ENCODE assay signal across 17 cellular contexts in the genomic region with DNA sequence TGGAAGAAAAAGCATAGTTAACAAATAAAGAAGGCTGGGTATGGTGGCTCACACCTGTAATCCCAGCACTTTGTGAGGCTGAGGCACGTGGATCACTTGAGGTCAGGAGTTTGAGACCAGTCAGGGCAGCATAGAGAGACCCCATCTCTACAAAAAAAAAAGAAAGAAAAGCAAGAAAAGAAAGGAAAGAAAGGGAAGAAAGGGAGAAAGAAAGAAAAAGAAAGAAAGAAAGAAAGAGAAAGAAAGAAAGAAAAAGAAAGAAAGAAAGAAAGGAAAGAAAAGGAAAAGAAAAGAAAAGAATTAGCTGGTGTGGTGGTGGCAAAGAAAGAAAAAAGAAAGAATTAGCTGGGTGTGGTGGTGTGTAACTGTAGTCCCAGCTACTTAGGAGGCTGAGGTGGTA. TPM values are rescaled to one million over a fixed set of nuclear protein-coding genes. Genes with fewer than 3 reads are reported as not detected.
DNase-seq lines count a peak whose midpoint lies in the region; ATAC-seq and TF ChIP-seq lines count a peak whose summit lies in the region.
"Had no signal": no experiment of that assay in that cellular context is flagged by ENCODE, and none has a peak within 500 bp of the region (broad histone marks: within the 10 kb centered on the region; RNA-seq: fewer than 3 reads in every experiment).

No MANE protein-coding gene starts in this region.

- H4K20me1 ChIP-seq in SK-N-SH (ENCODE audit: insufficient read depth) = 0 out of 2 replicates have a peak, but pooled peaks cover 5% of the 10 kb centered on the region

- no peak overlapping the region for H3K4me3 Mint-ChIP-seq in activated T-cell treated with anti-CD3 and anti-CD28 coated beads, Interleukin-2, amount 50 U/mL, for 24 hours
- H3K4me3 Mint-ChIP-seq in T-helper 17 cell = no peak overlapping the region
- no peak overlapping the region for H3K4me3 Mint-ChIP-seq in activated naive CD8-positive, alpha-beta T cell treated with anti-CD3 and anti-CD28 coated beads, Interleukin-2, amount 10 ng/mL, durations not matched to agents 7 days and 5 days
- peak overlapping the region; percentile 45 for H3K4me3 Mint-ChIP-seq in progenitor cell of endocrine pancreas (ENCODE audit: low read depth)

- H3K4me3 ChIP-seq in SK-N-SH (ENCODE audit: low read depth in 2 of 2, low read length in 1 of 2) = no peak overlapping the region
- H3K4me3 ChIP-seq: GM23248 had no signal

- POLR2A ChIA-PET in activated naive CD8-positive, alpha-beta T cell treated with anti-CD3 and anti-CD28 coated beads, Interleukin-2, amount 10 ng/mL, durations not matched to agents 7 days and 5 days (lab: Charles Lee) = interaction anchor here (1.3 kb wide), 1 partner anchor 12 kb away, joined by 3 read pairs; no protein-coding TSS in a partner anchor
- POLR2A ChIA-PET in SK-N-SH (lab: Yijun Ruan, JAX) = no interaction called here

- TF ChIP-seq CTCF in progenitor cell of endocrine pancreas (IDR thresholded peaks at IDR 0.05; ENCODE audit: unreplicated experiment) (no peak), SK-N-SH (IDR thresholded peaks at IDR 0.05) (no peak)

- H3K36me3 Mint-ChIP-seq in activated T-cell treated with anti-CD3 and anti-CD28 coated beads, Interleukin-2, amount 50 U/mL, for 24 hours (ENCODE audit: low read depth) = peaks cover 16% of the 10 kb centered on the region
- H3K36me3 Mint-ChIP-seq in T-helper 17 cell (ENCODE audit: low read depth) = no peaks in the 10 kb centered on the region
- peaks cover 5% of the 10 kb centered on the region for H3K36me3 Mint-ChIP-seq in activated naive CD8-positive, alpha-beta T cell treated with anti-CD3 and anti-CD28 coated beads, Interleukin-2, amount 10 ng/mL, durations not matched to agents 7 days and 5 days
- H3K36me3 Mint-ChIP-seq in progenitor cell of endocrine pancreas (ENCODE audit: insufficient read depth) = peaks cover 4% of the 10 kb centered on the region
- H3K36me3 Mint-ChIP-seq: CD4-positive, CD25-positive, alpha-beta regulatory T cell had no signal

- DNase-seq in activated T-cell treated with anti-CD3 and anti-CD28 coated beads, Interleukin-2, amount 50 U/mL, for 24 hours = no peak
- DNase-seq in activated T-cell treated with anti-CD3 and anti-CD28 coated beads for 4 hours (no peak), T-helper 17 cell (no peak), progenitor cell of endocrine pancreas (ENCODE audit: low spot score, unreplicated experiment) (no peak), SK-N-SH (no peak), ureter (ENCODE audit: low spot score) (no peak)
- no peak for DNase-seq in activated naive CD8-positive, alpha-beta T cell treated with anti-CD3 and anti-CD28 coated beads, Interleukin-2, amount 10 ng/mL, durations not matched to agents 7 days and 5 days
- DNase-seq: ACHN; CD4-positive, CD25-positive, alpha-beta regulatory T cell; DMS79; GM23248; IMR-90; NCI-H1417; NCI-H2029 treated with DMSO at 0.1 percent for 48 hours; NCI-H510A treated with DMSO at 0.1 percent for 48 hours had no signal

- CTCF ChIA-PET in SK-N-SH (lab: Yijun Ruan, JAX) = interaction anchor here (0.7 to 8.9 kb wide), 4 partner anchors 8 to 439 kb away, joined by 3 to 187 read pairs (median 40); no protein-coding TSS in a partner anchor

- no peak overlapping the region for H3K4me2 ChIP-seq in SK-N-SH

- no peak overlapping the region for H3K9ac ChIP-seq in SK-N-SH
- H3K9ac ChIP-seq: GM23248 had no signal

- H3K27ac ChIP-seq in SK-N-SH (ENCODE audit: low read depth in 2 of 2, low read length in 1 of 2) = no peak overlapping the region
- H3K27ac ChIP-seq: GM23248 had no signal

- H3K36me3 ChIP-seq in SK-N-SH (replicated peaks in 1 of 2; ENCODE audit: control insufficient read depth in 1 of 2, insufficient read depth in 2 of 2, low read length in 1 of 2) = peaks cover 0 to 3% of the 10 kb centered on the region in 2 experiments

- ATAC-seq in T-helper 17 cell (no peak), GM18511 (IDR thresholded peaks at IDR 0.05; ENCODE audit: unreplicated experiment) (no peak)
- no peak for ATAC-seq in activated naive CD8-positive, alpha-beta T cell treated with anti-CD3 and anti-CD28 coated beads, Interleukin-2, amount 10 ng/mL, durations not matched to agents 7 days and 5 days (ENCODE audit: low read depth)
- ATAC-seq: HCT116 had no signal

- H3F3A ChIP-seq in SK-N-SH (replicated peaks; ENCODE audit: insufficient read depth) = peaks cover 11% of the 10 kb centered on the region

- peaks cover 13 to 26% of the 10 kb centered on the region in 2 experiments; a peak in 2 of 4 replicates for H3K4me1 ChIP-seq in SK-N-SH (ENCODE audit: control insufficient read depth in 1 of 2, insufficient read depth in 2 of 2, low read depth in 1 of 2, low read length in 1 of 2)

- H3K27ac Mint-ChIP-seq in activated T-cell treated with anti-CD3 and anti-CD28 coated beads, Interleukin-2, amount 50 U/mL, for 24 hours = peak overlapping the region; percentile 63
- H3K27ac Mint-ChIP-seq in T-helper 17 cell (peak overlapping the region; percentile 84), progenitor cell of endocrine pancreas (no peak overlapping the region)
- H3K27ac Mint-ChIP-seq in activated naive CD8-positive, alpha-beta T cell treated with anti-CD3 and anti-CD28 coated beads, Interleukin-2, amount 10 ng/mL, durations not matched to agents 7 days and 5 days = peak overlapping the region; percentile 19

- no peak for TF ChIP-seq EP300 in SK-N-SH (IDR thresholded peaks at IDR 0.05; ENCODE audit: borderline replicate concordance in 1 of 2, low read depth in 1 of 2, low read length in 1 of 2)

- H3K9me3 ChIP-seq in T-helper 17 cell (ENCODE audit: control insufficient read depth, low read length, poor library complexity, severe bottlenecking) (no peaks in the 10 kb centered on the region), SK-N-SH (no peaks in the 10 kb centered on the region)

- no peaks in the 10 kb centered on the region for H3K27me3 ChIP-seq in SK-N-SH (ENCODE audit: insufficient read depth)

- no peak overlapping the region for H2AFZ ChIP-seq in SK-N-SH (ENCODE audit: low read depth)
- H2AFZ ChIP-seq: GM23248 had no signal

- 74% methylated on average over 1 of the region's 1 CpG for WGBS in SK-N-SH (ENCODE audit: low lambda C conversion rate)

- TF ChIP-seq RAD21 in SK-N-SH (IDR thresholded peaks at IDR 0.05; ENCODE audit: low read length) = no peak

- H3K79me2 ChIP-seq in SK-N-SH (ENCODE audit: insufficient read depth) = peaks cover 19% of the 10 kb centered on the region

- no peaks in the 10 kb centered on the region for H3K9me3 Mint-ChIP-seq in activated T-cell treated with anti-CD3 and anti-CD28 coated beads, Interleukin-2, amount 50 U/mL, for 24 hours
- no peaks in the 10 kb centered on the region for H3K9me3 Mint-ChIP-seq in activated naive CD8-positive, alpha-beta T cell treated with anti-CD3 and anti-CD28 coated beads, Interleukin-2, amount 10 ng/mL, durations not matched to agents 7 days and 5 days
- no peaks in the 10 kb centered on the region for H3K9me3 Mint-ChIP-seq in progenitor cell of endocrine pancreas (ENCODE audit: low read depth)
- H3K9me3 Mint-ChIP-seq: CD4-positive, CD25-positive, alpha-beta regulatory T cell had no signal

- H3K9me2 ChIP-seq in SK-N-SH = no peaks in the 10 kb centered on the region

- peaks cover 13% of the 10 kb centered on the region for H3K27me3 Mint-ChIP-seq in activated T-cell treated with anti-CD3 and anti-CD28 coated beads, Interleukin-2, amount 50 U/mL, for 24 hours
- H3K27me3 Mint-ChIP-seq in T-helper 17 cell = no peaks in the 10 kb centered on the region
- H3K27me3 Mint-ChIP-seq in activated naive CD8-positive, alpha-beta T cell treated with anti-CD3 and anti-CD28 coated beads, Interleukin-2, amount 10 ng/mL, durations not matched to agents 7 days and 5 days = peaks cover 3% of the 10 kb centered on the region
- H3K27me3 Mint-ChIP-seq in progenitor cell of endocrine pancreas = peaks cover 9% of the 10 kb centered on the region

- peaks cover 70% of the 10 kb centered on the region for H3K4me1 Mint-ChIP-seq in activated T-cell treated with anti-CD3 and anti-CD28 coated beads, Interleukin-2, amount 50 U/mL, for 24 hours (ENCODE audit: low read depth)
- peaks cover 15% of the 10 kb centered on the region for H3K4me1 Mint-ChIP-seq in T-helper 17 cell
- H3K4me1 Mint-ChIP-seq in activated naive CD8-positive, alpha-beta T cell treated with anti-CD3 and anti-CD28 coated beads, Interleukin-2, amount 10 ng/mL, durations not matched to agents 7 days and 5 days = peaks cover 13% of the 10 kb centered on the region
- H3K4me1 Mint-ChIP-seq in progenitor cell of endocrine pancreas (ENCODE audit: low read depth) = peaks cover 28% of the 10 kb centered on the region

TF ChIP-seq in SK-N-SH, 30 proteins besides CTCF, POLR2A, EP300 and RAD21:
- TF ChIP-seq SMC3 (IDR thresholded peaks at IDR 0.05; ENCODE audit: low read depth, low read length) = no peak
- TF ChIP-seq NFIC (IDR thresholded peaks at IDR 0.05; ENCODE audit: borderline replicate concordance) = no peak
- no peak for TF ChIP-seq TEAD4 (IDR thresholded peaks at IDR 0.05; ENCODE audit: borderline replicate concordance, insufficient read depth)

RNA-seq across cellular contexts. Expression of a gene that starts 3.1 kb away (rescaled TPM):
- total RNA-seq in T-helper 17 cell = 1 to 10 TPM in 1 of 2 donors, under 1 TPM in 1; 0.96 to 1.1 TPM
- 10 to 100 TPM; 27.8 to 28.4 TPM for total RNA-seq in activated naive CD8-positive, alpha-beta T cell treated with anti-CD3 and anti-CD28 coated beads, Interleukin-2, amount 10 ng/mL, durations not matched to agents 7 days and 5 days
- total RNA-seq in progenitor cell of endocrine pancreas = 36.8 TPM in 2 replicates
- 24.0 and 29.1 TPM in 2 replicates for polyA plus RNA-seq in SK-N-SH (2012; rRNA removed)
- polyA plus RNA-seq in SK-N-SH (2012; cell fraction: cytosol; rRNA removed) = 20.5 and 25.9 TPM in 2 replicates
- 31.2 and 40.6 TPM in 2 replicates for polyA plus RNA-seq in SK-N-SH (2012; cell fraction: nucleus; rRNA removed)
- total RNA-seq in ureter = 22.3 TPM

RNA-seq across cellular contexts. Expression of a gene that starts 24.0 kb away (rescaled TPM):
- 10 to 100 TPM; 15.8 to 19.9 TPM for total RNA-seq in T-helper 17 cell
- 10 to 100 TPM; 26.7 to 27.8 TPM for total RNA-seq in activated naive CD8-positive, alpha-beta T cell treated with anti-CD3 and anti-CD28 coated beads, Interleukin-2, amount 10 ng/mL, durations not matched to agents 7 days and 5 days
- 36.9 and 37.0 TPM in 2 replicates for total RNA-seq in progenitor cell of endocrine pancreas
- 22.5 and 27.8 TPM in 2 replicates for polyA plus RNA-seq in SK-N-SH (2012; rRNA removed)
- polyA plus RNA-seq in SK-N-SH (2012; cell fraction: cytosol; rRNA removed) = 27.0 and 27.7 TPM in 2 replicates
- polyA plus RNA-seq in SK-N-SH (2012; cell fraction: nucleus; rRNA removed) = 22.5 and 39.9 TPM in 2 replicates
- 32.4 TPM for total RNA-seq in ureter

RNA-seq across cellular contexts. Expression of a gene that starts 42.8 kb away (rescaled TPM):
- total RNA-seq in T-helper 17 cell (10 to 100 TPM; 52.5 to 55.9 TPM), progenitor cell of endocrine pancreas (23.4 and 28.4 TPM in 2 replicates), ureter (40.2 TPM)
- total RNA-seq in activated naive CD8-positive, alpha-beta T cell treated with anti-CD3 and anti-CD28 coated beads, Interleukin-2, amount 10 ng/mL, durations not matched to agents 7 days and 5 days = 10 to 100 TPM; 59.0 to 64.4 TPM
- polyA plus RNA-seq in SK-N-SH (2012; rRNA removed) = 80.4 and 82.0 TPM in 2 replicates
- polyA plus RNA-seq in SK-N-SH (2012; cell fraction: cytosol; rRNA removed) = 32.4 and 59.8 TPM in 2 replicates
- polyA plus RNA-seq in SK-N-SH (2012; cell fraction: nucleus; rRNA removed) = 120 and 129 TPM in 2 replicates

Comparison
In these comparisons a context has a peak if more than half of its experiments do, and no peak if none do; other contexts are left out.
1. RNA of a gene that starts 3.1 kb away (total RNA-seq): 36.8 TPM in progenitor cell of endocrine pancreas, 27.8 to 28.4 TPM in activated naive CD8-positive, alpha-beta T cell treated with anti-CD3 and anti-CD28 coated beads, Interleukin-2, amount 10 ng/mL, durations not matched to agents 7 days and 5 days and 22.3 TPM in ureter (single experiment); 0.96 to 1.1 TPM in T-helper 17 cell; every median in the first group is over 10 times any median in the second.